1 cellular context compared by ENCODE assay signal in the genomic region with DNA sequence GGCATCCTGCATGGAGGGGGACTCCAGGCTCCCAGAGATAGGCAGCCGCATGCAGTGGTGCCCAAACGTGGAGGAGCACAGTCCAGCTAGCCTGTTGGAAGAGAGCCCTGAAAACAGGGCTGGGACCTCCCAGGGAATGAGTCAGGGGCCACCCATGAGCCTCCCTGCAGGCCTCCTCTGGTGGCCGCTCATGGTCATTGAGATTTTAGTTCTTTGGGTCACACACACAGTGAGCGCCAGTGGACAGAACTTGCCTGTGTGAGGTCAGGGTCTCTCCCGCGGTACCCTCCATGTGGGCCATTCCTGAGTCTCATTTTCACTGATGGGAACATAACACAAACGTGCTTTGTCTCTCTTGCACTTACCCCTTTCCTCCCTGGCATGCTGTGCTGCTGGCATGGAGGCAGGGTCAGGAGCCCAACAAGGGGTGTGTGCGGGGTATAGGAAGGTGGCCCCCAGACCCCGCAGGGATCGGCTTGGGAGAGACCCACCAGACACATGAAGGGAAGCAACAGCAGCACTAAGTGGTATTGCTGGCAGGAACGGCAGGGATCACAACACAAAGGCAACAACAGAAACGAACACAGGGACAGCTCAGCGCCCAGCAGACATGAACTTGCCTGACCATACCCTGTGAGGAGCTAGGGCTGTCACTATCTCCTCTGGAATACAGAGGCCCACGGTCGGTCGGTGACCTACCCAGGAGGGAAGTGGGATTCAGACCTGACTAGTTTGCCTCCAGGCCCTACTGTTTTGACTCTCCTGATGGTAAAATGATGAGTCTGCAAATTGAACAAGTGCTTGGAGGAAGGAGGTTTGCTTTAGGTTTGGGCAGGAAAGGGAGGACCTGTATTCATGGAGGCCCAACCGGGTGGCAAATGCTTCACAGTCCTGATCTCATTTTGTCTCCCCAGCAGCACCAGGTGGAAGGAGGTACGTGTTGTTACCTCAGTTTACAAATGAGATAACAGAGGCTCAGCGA.
TF ChIP-seq lines count a peak whose summit lies in the region.

No MANE protein-coding gene starts in this region.

TF ChIP-seq in HepG2, 621 proteins besides CTCF, POLR2A, EP300 and RAD21:
- TF ChIP-seq JDP2 (CRISPR knock-in tag; IDR thresholded peaks at IDR 0.05; ENCODE audit: borderline replicate concordance) (no peak), RFX3 (CRISPR knock-in tag; IDR thresholded peaks at IDR 0.05) (no peak), BRCA1 (CRISPR knock-in tag; IDR thresholded peaks at IDR 0.05) (no peak), HMGA1 (CRISPR knock-in tag; conservative IDR thresholded peaks at IDR 0.05) (no peak), ZNF562 (CRISPR knock-in tag; IDR thresholded peaks at IDR 0.05; ENCODE audit: borderline replicate concordance) (no peak), ETV5 (CRISPR knock-in tag; IDR thresholded peaks at IDR 0.05; ENCODE audit: borderline replicate concordance) (no peak), ATF4 (CRISPR knock-in tag; IDR thresholded peaks at IDR 0.05) (no peak), MAFK (conservative IDR thresholded peaks at IDR 0.05 in 1 of 2, IDR thresholded peaks at IDR 0.05 in 1 of 2; ENCODE audit: low read length in 2 of 2) (peak; percentile 94 to 96), FOXO4 (CRISPR knock-in tag; conservative IDR thresholded peaks at IDR 0.05) (no peak), LCORL (IDR thresholded peaks at IDR 0.05) (no peak), LCORL (CRISPR knock-in tag; IDR thresholded peaks at IDR 0.05) (no peak), MAFF (IDR thresholded peaks at IDR 0.05; ENCODE audit: low read depth, low read length) (peak; percentile 93)
- TF ChIP-seq, protein P1, sequence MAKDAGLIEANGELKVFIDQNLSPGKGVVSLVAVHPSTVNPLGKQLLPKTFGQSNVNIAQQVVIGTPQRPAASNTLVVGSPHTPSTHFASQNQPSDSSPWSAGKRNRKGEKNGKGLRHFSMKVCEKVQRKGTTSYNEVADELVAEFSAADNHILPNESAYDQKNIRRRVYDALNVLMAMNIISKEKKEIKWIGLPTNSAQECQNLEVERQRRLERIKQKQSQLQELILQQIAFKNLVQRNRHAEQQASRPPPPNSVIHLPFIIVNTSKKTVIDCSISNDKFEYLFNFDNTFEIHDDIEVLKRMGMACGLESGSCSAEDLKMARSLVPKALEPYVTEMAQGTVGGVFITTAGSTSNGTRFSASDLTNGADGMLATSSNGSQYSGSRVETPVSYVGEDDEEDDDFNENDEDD (CRISPR knock-in tag; IDR thresholded peaks at IDR 0.05; ENCODE audit: borderline replicate concordance): no peak
- TF ChIP-seq, protein P2, sequence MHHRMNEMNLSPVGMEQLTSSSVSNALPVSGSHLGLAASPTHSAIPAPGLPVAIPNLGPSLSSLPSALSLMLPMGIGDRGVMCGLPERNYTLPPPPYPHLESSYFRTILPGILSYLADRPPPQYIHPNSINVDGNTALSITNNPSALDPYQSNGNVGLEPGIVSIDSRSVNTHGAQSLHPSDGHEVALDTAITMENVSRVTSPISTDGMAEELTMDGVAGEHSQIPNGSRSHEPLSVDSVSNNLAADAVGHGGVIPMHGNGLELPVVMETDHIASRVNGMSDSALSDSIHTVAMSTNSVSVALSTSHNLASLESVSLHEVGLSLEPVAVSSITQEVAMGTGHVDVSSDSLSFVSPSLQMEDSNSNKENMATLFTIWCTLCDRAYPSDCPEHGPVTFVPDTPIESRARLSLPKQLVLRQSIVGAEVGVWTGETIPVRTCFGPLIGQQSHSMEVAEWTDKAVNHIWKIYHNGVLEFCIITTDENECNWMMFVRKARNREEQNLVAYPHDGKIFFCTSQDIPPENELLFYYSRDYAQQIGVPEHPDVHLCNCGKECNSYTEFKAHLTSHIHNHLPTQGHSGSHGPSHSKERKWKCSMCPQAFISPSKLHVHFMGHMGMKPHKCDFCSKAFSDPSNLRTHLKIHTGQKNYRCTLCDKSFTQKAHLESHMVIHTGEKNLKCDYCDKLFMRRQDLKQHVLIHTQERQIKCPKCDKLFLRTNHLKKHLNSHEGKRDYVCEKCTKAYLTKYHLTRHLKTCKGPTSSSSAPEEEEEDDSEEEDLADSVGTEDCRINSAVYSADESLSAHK (CRISPR knock-in tag; IDR thresholded peaks at IDR 0.05; ENCODE audit: borderline replicate concordance): no peak
